Comparison of ENCODE assay signal across 18 cellular contexts in genomic region chr17:71251936-71252335, GRCh38.
"Had no signal": no experiment of that assay in that cellular context is flagged by ENCODE, and none has a peak within 500 bp of the region (broad histone marks: within the 10 kb centered on the region; RNA-seq: fewer than 3 reads in every experiment).

No MANE protein-coding gene starts in this region.

- H3K4me3 ChIP-seq: esophagus squamous epithelium, gastroesophageal sphincter had no signal

- H3K4me1 Mint-ChIP-seq: activated naive CD4-positive, alpha-beta T cell treated with anti-CD3 and anti-CD28 coated beads, Interleukin-2, amount 10 ng/mL, durations not matched to agents 7 days and 5 days; activated T-helper 17 cell treated with anti-CD3 and anti-CD28 coated beads, Interleukin-2, amount 50 U/mL, for 72 hours; naive B cell; stimulated activated effector memory CD8-positive, alpha-beta T cell treated with anti-CD3 and anti-CD28 coated beads, Interleukin-12 subunit alpha, Interleukin-12 subunit beta, amount 100 ng/mL, for 72 hours had no signal

- H3K9me3 ChIP-seq: esophagus squamous epithelium, gastroesophageal sphincter had no signal

- H3K9me3 Mint-ChIP-seq: activated T-helper 17 cell treated with anti-CD3 and anti-CD28 coated beads, Interleukin-2, amount 50 U/mL, for 72 hours; stimulated activated effector memory CD8-positive, alpha-beta T cell treated with anti-CD3 and anti-CD28 coated beads, Interleukin-12 subunit alpha, Interleukin-12 subunit beta, amount 100 ng/mL, for 72 hours had no signal

- H3K36me3 ChIP-seq: esophagus squamous epithelium, gastroesophageal sphincter had no signal

- H3K36me3 Mint-ChIP-seq: activated naive CD4-positive, alpha-beta T cell treated with anti-CD3 and anti-CD28 coated beads, Interleukin-2, amount 10 ng/mL, durations not matched to agents 7 days and 5 days; naive B cell; stimulated activated effector memory CD8-positive, alpha-beta T cell treated with anti-CD3 and anti-CD28 coated beads, Interleukin-12 subunit alpha, Interleukin-12 subunit beta, amount 100 ng/mL, for 72 hours had no signal

- H3K4me1 ChIP-seq: esophagus squamous epithelium, gastroesophageal sphincter had no signal

- H3K27ac ChIP-seq: esophagus squamous epithelium, gastroesophageal sphincter had no signal

- FAIRE-seq: bronchial epithelial cell, colon, kidney, small intestine had no signal

- H3K27me3 ChIP-seq: esophagus squamous epithelium, gastroesophageal sphincter had no signal

- H3K27me3 Mint-ChIP-seq: activated naive CD4-positive, alpha-beta T cell treated with anti-CD3 and anti-CD28 coated beads, Interleukin-2, amount 10 ng/mL, durations not matched to agents 7 days and 5 days; naive B cell had no signal

- H3K4me3 Mint-ChIP-seq: activated CD8-positive, alpha-beta T cell treated with anti-CD3 and anti-CD28 coated beads, Interleukin-2, amount 10 ng/mL, durations not matched to agents 7 days and 5 days; activated naive CD4-positive, alpha-beta T cell treated with anti-CD3 and anti-CD28 coated beads, Interleukin-2, amount 10 ng/mL, durations not matched to agents 7 days and 5 days; activated T-helper 17 cell treated with anti-CD3 and anti-CD28 coated beads, Interleukin-2, amount 50 U/mL, for 72 hours; naive B cell; stimulated activated effector memory CD8-positive, alpha-beta T cell treated with anti-CD3 and anti-CD28 coated beads, Interleukin-12 subunit alpha, Interleukin-12 subunit beta, amount 100 ng/mL, for 72 hours; T-helper 1 cell treated with Interleukin-12 subunit alpha and Interleukin-12 subunit beta and Interleukin-4 antibody, amounts not matched to agents 30 μg/mL and 1 μg/mL, for 36 hours had no signal

- H3K27ac Mint-ChIP-seq: activated CD8-positive, alpha-beta T cell treated with anti-CD3 and anti-CD28 coated beads, Interleukin-2, amount 10 ng/mL, durations not matched to agents 7 days and 5 days; activated naive CD4-positive, alpha-beta T cell treated with anti-CD3 and anti-CD28 coated beads, Interleukin-2, amount 10 ng/mL, durations not matched to agents 7 days and 5 days; activated T-helper 17 cell treated with anti-CD3 and anti-CD28 coated beads, Interleukin-2, amount 50 U/mL, for 72 hours; naive B cell; stimulated activated effector memory CD8-positive, alpha-beta T cell treated with anti-CD3 and anti-CD28 coated beads, Interleukin-12 subunit alpha, Interleukin-12 subunit beta, amount 100 ng/mL, for 72 hours; T-helper 1 cell treated with Interleukin-12 subunit alpha and Interleukin-12 subunit beta and Interleukin-4 antibody, amounts not matched to agents 30 μg/mL and 1 μg/mL, for 36 hours had no signal

- ATAC-seq: activated CD8-positive, alpha-beta T cell treated with anti-CD3 and anti-CD28 coated beads, Interleukin-2, amount 10 ng/mL, durations not matched to agents 7 days and 5 days; activated T-helper 17 cell treated with anti-CD3 and anti-CD28 coated beads, Interleukin-2, amount 50 U/mL, for 72 hours; gastroesophageal sphincter; left ventricle myocardium superior; stimulated activated effector memory CD8-positive, alpha-beta T cell treated with anti-CD3 and anti-CD28 coated beads, Interleukin-12 subunit alpha, Interleukin-12 subunit beta, amount 100 ng/mL, for 72 hours had no signal

- DNase-seq: activated CD4-positive, alpha-beta T cell treated with anti-CD3 and anti-CD28 coated beads for 48 hours; activated CD8-positive, alpha-beta memory T cell treated with anti-CD3 and anti-CD28 coated beads, Interleukin-2, amount 50 U/mL, for 48 hours; activated CD8-positive, alpha-beta T cell treated with anti-CD3 and anti-CD28 coated beads, Interleukin-2, amount 10 ng/mL, durations not matched to agents 7 days and 5 days; activated naive CD4-positive, alpha-beta T cell treated with anti-CD3 and anti-CD28 coated beads, Interleukin-2, amount 10 ng/mL, durations not matched to agents 7 days and 5 days; amygdala; esophagus squamous epithelium; kidney; left ventricle myocardium superior; naive B cell; retina; small intestine; trophoblast cell had no signal
